Comparison of ENCODE assay signal across 20 cellular contexts in genomic region chr19:36255316-36255715, GRCh38. TPM values are rescaled to one million over a fixed set of nuclear protein-coding genes. Genes with fewer than 3 reads are reported as not detected.
A peak's percentile ranks its signal among the peaks of the same experiment; 100 is the strongest.
DNase-seq lines count a peak whose midpoint lies in the region; ATAC-seq, FAIRE-seq and TF ChIP-seq lines count a peak whose summit lies in the region.
"Had no signal": no experiment of that assay in that cellular context is flagged by ENCODE, and none has a peak within 500 bp of the region (broad histone marks: within the 10 kb centered on the region; RNA-seq: fewer than 3 reads in every experiment).

No MANE protein-coding gene starts in this region.

- ATAC-seq in K562 (0 out of 3 replicates have a peak, but pooled peaks have one; percentile 25), HG02610 (IDR thresholded peaks at IDR 0.05; ENCODE audit: unreplicated experiment) (no peak)

- no peak for TF ChIP-seq RAD21 in K562 (CRISPR knock-in tag; conservative IDR thresholded peaks at IDR 0.05 in 1 of 2, IDR thresholded peaks at IDR 0.05 in 1 of 2)

- H3K27me3 Mint-ChIP-seq in mesothelial cell of epicardium (ENCODE audit: low read depth), result no peaks in the 10 kb centered on the region

- H3K4me3 ChIP-seq in K562 (no peak overlapping the region), osteoblast (ENCODE audit: insufficient read depth, low read length) (no peak overlapping the region)
- H3K4me3 ChIP-seq: HAP-1 had no signal

- no peak for FAIRE-seq in K562 (lab: Jason Lieb, UNC)
- FAIRE-seq: GM12891, GM18507, H54 had no signal

- no peak overlapping the region; a peak in 1 of 4 replicates for H3K9ac ChIP-seq in K562 (ENCODE audit: insufficient read depth in 1 of 2, low read depth in 2 of 2, low read length in 2 of 2)

- H3K27me3 ChIP-seq in K562 (ENCODE audit: control insufficient read depth in 2 of 2, insufficient read depth in 2 of 2, low read length in 2 of 2), result peaks cover 4 to 37% of the 10 kb centered on the region in 2 experiments; a peak in 3 of 5 replicates
- no peaks in the 10 kb centered on the region for H3K27me3 ChIP-seq in osteoblast (ENCODE audit: insufficient read depth, low read length)

- no peaks in the 10 kb centered on the region for H3K79me2 ChIP-seq in K562 (ENCODE audit: control insufficient read depth, insufficient read depth, low read length)
- no peaks in the 10 kb centered on the region for H3K79me2 ChIP-seq in osteoblast (ENCODE audit: insufficient read depth, low read length)

- intact Hi-C loops in K562 (cut with micrococcal nuclease), result no loop called here

- H2AFZ ChIP-seq in K562 (ENCODE audit: low read depth, low read length), result no peak overlapping the region
- no peak overlapping the region for H2AFZ ChIP-seq in osteoblast (ENCODE audit: low read length)

- peak overlapping the region; percentile 36 for H3K4me3 Mint-ChIP-seq in mesothelial cell of epicardium
- H3K4me3 Mint-ChIP-seq: CD4-positive, alpha-beta memory T cell; HFFc6 had no signal

- H3K9me3 Mint-ChIP-seq in mesothelial cell of epicardium, result peaks cover 26% of the 10 kb centered on the region

- POLR2A ChIA-PET in K562 (lab: Yijun Ruan, JAX), result no interaction called here

- TF ChIP-seq CTCF in K562 (IDR thresholded peaks at IDR 0.05 in 2 of 3, conservative IDR thresholded peaks at IDR 0.05 in 1 of 3; ENCODE audit: insufficient read depth in 2 of 3, low read depth in 1 of 3, low read length in 3 of 3), result no peak
- TF ChIP-seq CTCF in mesothelial cell of epicardium (IDR thresholded peaks at IDR 0.05; ENCODE audit: unreplicated experiment), result no peak
- no peak for TF ChIP-seq CTCF in osteoblast (IDR thresholded peaks at IDR 0.05; ENCODE audit: extremely low read depth, low read depth, low read length)

- no TSS peak for BruUV-seq in K562 (replicated peaks; lab: Mats Ljungman, UMichigan)

- WGBS in K562 (ENCODE audit: insufficient coverage, low coverage, missing lambda C conversion rate), result 15% methylated on average over 28 of the region's 28 CpGs

- H3K9me1 ChIP-seq in K562 (ENCODE audit: control insufficient read depth, insufficient read depth, low read length), result no peaks in the 10 kb centered on the region

- H3K4me2 ChIP-seq in K562 (ENCODE audit: insufficient read depth, low read length), result no peak overlapping the region
- no peak overlapping the region for H3K4me2 ChIP-seq in osteoblast (ENCODE audit: insufficient read depth, low read length)

- peaks cover 29% of the 10 kb centered on the region for H3K36me3 Mint-ChIP-seq in mesothelial cell of epicardium

- H3K27ac ChIP-seq in K562 (ENCODE audit: extremely low read depth, low read depth, low read length) (no peak overlapping the region), osteoblast (ENCODE audit: low read depth, low read length) (no peak overlapping the region)

- CTCF ChIA-PET in K562 (lab: Yijun Ruan, JAX; ENCODE audit: low intra/inter-chr PET ratio), result no interaction called here

- in situ Hi-C loops in K562 (cut with MboI), result loop anchor here (5.0 kb wide), 1 partner anchor 47 kb away; no protein-coding TSS in a partner anchor

- no peak for TF ChIP-seq POLR2A in K562 (conservative IDR thresholded peaks at IDR 0.05)

- H3K4me1 Mint-ChIP-seq in mesothelial cell of epicardium, result peaks cover 5% of the 10 kb centered on the region
- H3K4me1 Mint-ChIP-seq: CD4-positive, alpha-beta memory T cell had no signal

- H4K20me1 ChIP-seq in K562 (replicated peaks; ENCODE audit: control insufficient read depth, insufficient read depth, low read length) (no peaks in the 10 kb centered on the region), osteoblast (ENCODE audit: insufficient read depth, low read length) (no peaks in the 10 kb centered on the region)

- H3K36me3 ChIP-seq in K562 (ENCODE audit: control insufficient read depth, insufficient read depth, low read length), result no peaks in the 10 kb centered on the region
- H3K36me3 ChIP-seq in osteoblast (ENCODE audit: insufficient read depth, low read length), result no peaks in the 10 kb centered on the region
- H3K36me3 ChIP-seq: HAP-1 had no signal

- H3K27ac Mint-ChIP-seq in mesothelial cell of epicardium, result no peak overlapping the region
- H3K27ac Mint-ChIP-seq: CD4-positive, alpha-beta memory T cell; HFFc6 had no signal

- H3K9me3 ChIP-seq in K562 (replicated peaks; ENCODE audit: control insufficient read depth, insufficient read depth, low read depth, low read length) (no peaks in the 10 kb centered on the region), osteoblast (ENCODE audit: low read depth, low read length) (no peaks in the 10 kb centered on the region)
- H3K9me3 ChIP-seq: HAP-1 had no signal

- no peak for TF ChIP-seq EP300 in K562 (IDR thresholded peaks at IDR 0.05; ENCODE audit: low read length)

- no peak for DNase-seq in K562 (ENCODE audit: extremely low read depth in 1 of 4, low spot score in 3 of 4)
- DNase-seq in mesothelial cell of epicardium (ENCODE audit: low spot score in 2 of 2, unreplicated experiment in 2 of 2), result no peak
- DNase-seq in osteoblast (ENCODE audit: insufficient read length, low spot score, missing footprints), result peak; percentile 14
- DNase-seq in NCI-H774 (lab: John Stamatoyannopoulos, UW), result no peak
- no peak for DNase-seq in stimulated activated naive CD4-positive, alpha-beta T cell treated with Interleukin-2 at 50 U/mL for 16 hours (lab: John Stamatoyannopoulos, UW)
- no peak for DNase-seq in OCI-M2 (lab: John Stamatoyannopoulos, UW; ENCODE audit: unreplicated experiment)
- DNase-seq: C1 segment of cervical spinal cord; Calu3; CD4-positive, alpha-beta memory T cell; COR-L47; DMS53; DMS79 treated with DMSO at 0.1 percent for 48 hours; GF-D8; GOT3; HFFc6 had no signal

- peaks cover 0 to 13% of the 10 kb centered on the region in 2 experiments; a peak in 2 of 5 replicates for H3K4me1 ChIP-seq in K562 (replicated peaks in 1 of 2; ENCODE audit: control insufficient read depth in 2 of 2, insufficient read depth in 2 of 2, low read length in 2 of 2)
- no peaks in the 10 kb centered on the region for H3K4me1 ChIP-seq in osteoblast (ENCODE audit: insufficient read depth, low read length)
- H3K4me1 ChIP-seq: HAP-1 had no signal

TF ChIP-seq in K562, 482 proteins besides CTCF, POLR2A, EP300 and RAD21:
- no peak for TF ChIP-seq POLR3A (IDR thresholded peaks at IDR 0.05; ENCODE audit: borderline replicate concordance, extremely low read depth, insufficient read depth, insufficient read length)
- TF ChIP-seq RFX1 (IDR thresholded peaks at IDR 0.05), result peak; percentile 29; the same call in 1 of the 2 replicates

RNA-seq across cellular contexts. Expression of gene ZNF146, which starts 40.4 kb away (rescaled TPM):
- total RNA-seq in K562 (2011; cell fraction: chromatin; rRNA removed; ENCODE audit: low replicate concordance), result 59.1 and 134 TPM in 2 replicates
- 39.9 and 49.0 TPM in 2 replicates for total RNA-seq in K562 (2011; cell fraction: nucleolus; rRNA removed)
- 83.6 and 109 TPM in 2 replicates for total RNA-seq in K562 (2011; cell fraction: nucleoplasm; rRNA removed)
- total RNA-seq in K562 (2014; rRNA removed), result 102 TPM in 2 replicates
- total RNA-seq in K562 (2014; rRNA removed; fragmentation: Illumina TruSeq; extraction: Trizol), result 195 and 223 TPM in 2 replicates
- 182 and 187 TPM in 2 replicates for total RNA-seq in K562 (2015; rRNA removed; fragmentation: Illumina TruSeq; extraction: Trizol)
- total RNA-seq in K562 (2021), result 92.4 and 99.9 TPM in 2 replicates
- 98.8 and 124 TPM in 2 replicates for polyA plus RNA-seq in K562 (2011; rRNA removed)
- polyA plus RNA-seq in K562 (2011; cell fraction: cytosol; rRNA removed), result 14.8 and 36.3 TPM in 2 replicates
- polyA plus RNA-seq in K562 (2011; cell fraction: nucleus; rRNA removed), result 21.8 and 34.3 TPM in 2 replicates
- polyA plus RNA-seq in K562 (2012), result 66.6 and 84.1 TPM in 2 replicates
- polyA plus RNA-seq in K562 (2014; fragmentation: Illumina TruSeq; extraction: Trizol), result 146 and 185 TPM in 2 replicates
- polyA plus RNA-seq in K562 (2014; fragmentation: Nextera tagmentation; extraction: Ambion mirVana), result 100 to 1,000 TPM in 1 of 2 experiments, 10 to 100 TPM in 1; 36.2 to 116 TPM
- 102 and 107 TPM in 2 replicates for polyA plus RNA-seq in K562 (2014; rRNA removed)
- polyA minus RNA-seq in K562 (2011; rRNA and poly(A)+ RNA removed), result 160 and 197 TPM in 2 replicates
- polyA minus RNA-seq in K562 (2011; cell fraction: cytosol; rRNA and poly(A)+ RNA removed), result 52.6 and 57.3 TPM in 2 replicates
- polyA minus RNA-seq in K562 (2011; cell fraction: nucleus; rRNA and poly(A)+ RNA removed), result 15.9 and 36.4 TPM in 2 replicates
- total RNA-seq in mesothelial cell of epicardium, result 126 to 132 TPM (median 131 TPM) in 3 replicates
- total RNA-seq in osteoblast, result 65.7 and 82.2 TPM in 2 replicates

RNA-seq across cellular contexts. Expression of gene ZNF565, which starts 40.9 kb away (rescaled TPM):
- total RNA-seq in K562 (2011; cell fraction: chromatin; rRNA removed; ENCODE audit: low replicate concordance), result 7.4 and 10.8 TPM in 2 replicates
- 5.0 and 5.5 TPM in 2 replicates for total RNA-seq in K562 (2011; cell fraction: nucleolus; rRNA removed)
- 4.0 and 5.6 TPM in 2 replicates for total RNA-seq in K562 (2011; cell fraction: nucleoplasm; rRNA removed)
- 1.3 TPM in 2 replicates for total RNA-seq in K562 (2014; rRNA removed)
- 2.9 and 3.0 TPM in 2 replicates for total RNA-seq in K562 (2014; rRNA removed; fragmentation: Illumina TruSeq; extraction: Trizol)
- total RNA-seq in K562 (2015; rRNA removed; fragmentation: Illumina TruSeq; extraction: Trizol), result 2.5 and 3.0 TPM in 2 replicates
- 1.8 TPM in 2 replicates for total RNA-seq in K562 (2021)
- polyA plus RNA-seq in K562 (2011; rRNA removed), result 2.6 and 3.2 TPM in 2 replicates
- polyA plus RNA-seq in K562 (2011; cell fraction: cytosol; rRNA removed), result 0.82 and 1.1 TPM in 2 replicates
- polyA plus RNA-seq in K562 (2011; cell fraction: nucleus; rRNA removed), result 2.7 and 3.9 TPM in 2 replicates
- polyA plus RNA-seq in K562 (2012), result 1.2 and 1.3 TPM in 2 replicates
- polyA plus RNA-seq in K562 (2014; fragmentation: Illumina TruSeq; extraction: Trizol), result 1.8 and 2.3 TPM in 2 replicates
- 1 to 10 TPM; 2.6 to 2.7 TPM for polyA plus RNA-seq in K562 (2014; fragmentation: Nextera tagmentation; extraction: Ambion mirVana)
- 1.7 and 2.5 TPM in 2 replicates for polyA plus RNA-seq in K562 (2014; rRNA removed)
- 4.2 and 5.2 TPM in 2 replicates for polyA minus RNA-seq in K562 (2011; rRNA and poly(A)+ RNA removed)
- 1.1 and 2.1 TPM in 2 replicates for polyA minus RNA-seq in K562 (2011; cell fraction: cytosol; rRNA and poly(A)+ RNA removed)
- polyA minus RNA-seq in K562 (2011; cell fraction: nucleus; rRNA and poly(A)+ RNA removed), result 1.2 and 2.3 TPM in 2 replicates
- 7.1 to 9.1 TPM (median 8.9 TPM) in 3 replicates for total RNA-seq in mesothelial cell of epicardium
- 6.9 and 7.1 TPM in 2 replicates for total RNA-seq in osteoblast
